Comparison of ENCODE assay signal across 8 cellular contexts in genomic region chr4:52911684-52912294, GRCh38. TPM values are rescaled to one million over a fixed set of nuclear protein-coding genes. Genes with fewer than 3 reads are reported as not detected.
DNase-seq lines count a peak whose midpoint lies in the region; ATAC-seq and TF ChIP-seq lines count a peak whose summit lies in the region.

No MANE protein-coding gene starts in this region.

- H3K9me3 ChIP-seq in SJSA1 (replicated peaks): no peaks in the 10 kb centered on the region

- no peaks in the 10 kb centered on the region for H3K27me3 ChIP-seq in SJSA1 (replicated peaks)

- 0 out of 2 replicates have a peak, but pooled peaks cover 4% of the 10 kb centered on the region for H3K36me3 ChIP-seq in SJSA1

- peaks cover 6% of the 10 kb centered on the region for H3K4me1 ChIP-seq in SJSA1 (replicated peaks)

- DNase-seq in DMS79 (lab: John Stamatoyannopoulos, UW) (peak; percentile 20), LHCN-M2 (ENCODE audit: low read depth) (peak; percentile 80), SJSA1 (ENCODE audit: low read depth in 1 of 2, low spot score in 2 of 2) (peak; percentile 50 to 84), head of caudate nucleus (peak; percentile 27 to 89 (median 70)), retinal pigment epithelial cell (ENCODE audit: low read depth) (peak; percentile 39)
- DNase-seq in activated naive CD4-positive, alpha-beta T cell (lab: John Stamatoyannopoulos, UW): peak; percentile 1 to 41 (median 22)

- H3K4me3 ChIP-seq in SJSA1 (no peak overlapping the region), retinal pigment epithelial cell (ENCODE audit: low read length) (no peak overlapping the region)

- peak; percentile 66 for ATAC-seq in GM21528 (IDR thresholded peaks at IDR 0.05; ENCODE audit: low FRiP score, unreplicated experiment)
- ATAC-seq in GM19455 (IDR thresholded peaks at IDR 0.05; ENCODE audit: unreplicated experiment): no peak

- no peak overlapping the region for H3K27ac ChIP-seq in SJSA1

- intact Hi-C loops in head of caudate nucleus (cut with DNase I): no loop called here

- peak; percentile 90 for TF ChIP-seq CTCF in retinal pigment epithelial cell (conservative IDR thresholded peaks at IDR 0.05; ENCODE audit: low read depth, low read length)

RNA-seq across cellular contexts. Expression of gene RASL11B, which starts 49.7 kb away (rescaled TPM):
- 0.17 and 0.32 TPM in 2 replicates for total RNA-seq in LHCN-M2 (2014; rRNA removed)
- 0.18 TPM for polyA plus RNA-seq in LHCN-M2 (2012)
- total RNA-seq in SJSA1 (2014; rRNA removed; shearing (Covaris generic)): 1.7 TPM in 1 of 2 replicates, not detected in the other

Comparison
In these comparisons a context has a peak if more than half of its experiments do, and no peak if none do; other contexts are left out.
1. DNase-seq: peak in every context shown above with its lines; median percentile 80 in LHCN-M2; 70 in head of caudate nucleus; 67 in SJSA1; 39 in retinal pigment epithelial cell; 22 in activated naive CD4-positive, alpha-beta T cell; 20 in DMS79.